In the genomic region with DNA sequence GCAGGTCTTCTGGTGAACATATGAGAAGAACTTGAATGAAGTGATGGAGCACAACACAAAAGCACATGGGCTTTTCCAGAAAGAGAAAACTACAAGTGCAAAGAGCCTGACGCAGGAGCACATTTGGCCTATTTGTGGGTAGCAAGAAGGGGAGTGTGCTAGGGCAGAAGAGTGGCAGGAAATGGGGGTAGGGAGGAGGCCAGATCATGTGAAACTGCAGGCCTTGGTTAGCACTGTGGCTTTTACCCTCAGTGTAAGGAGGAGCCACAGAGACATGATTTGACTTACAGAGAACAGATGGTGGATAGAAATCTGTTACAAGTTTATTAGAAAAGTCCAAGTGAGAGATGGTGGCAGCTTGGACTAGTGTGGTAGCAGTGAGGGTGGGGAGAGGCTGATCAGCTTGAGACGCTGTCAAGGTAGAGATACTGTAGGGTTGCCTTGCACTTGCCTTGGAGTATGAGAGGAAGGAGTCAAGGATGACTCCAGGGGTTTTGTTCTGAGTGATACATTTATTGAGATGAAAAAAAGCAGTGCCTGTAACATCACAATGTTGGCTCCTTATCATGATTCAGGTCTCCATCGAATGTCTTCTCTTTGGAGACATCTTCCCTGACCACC, we compare ENCODE assay signal across 9 cellular contexts.
DNase-seq lines count a peak whose midpoint lies in the region; ATAC-seq, FAIRE-seq and TF ChIP-seq lines count a peak whose summit lies in the region.
"Had no signal": no experiment of that assay in that cellular context is flagged by ENCODE, and none has a peak within 500 bp of the region (broad histone marks: within the 10 kb centered on the region; RNA-seq: fewer than 3 reads in every experiment).

No MANE protein-coding gene starts in this region.

- no peaks in the 10 kb centered on the region for H3K27me3 ChIP-seq in thyroid gland

- peak; percentile 2 to 23 (median 9) for DNase-seq in activated CD8-positive, alpha-beta memory T cell treated with anti-CD3 and anti-CD28 coated beads for 48 hours (ENCODE audit: low read depth in 2 of 3, low spot score in 2 of 3)
- peak; percentile 12 to 21 for DNase-seq in stimulated activated CD4-positive, alpha-beta T cell treated with anti-CD3 and anti-CD28 coated beads, Interleukin-2, amount 100 ng/mL, for 48 hours
- DNase-seq in RCC 7860 (ENCODE audit: low spot score) (no peak), thyroid gland (no peak), NCI-H128 (lab: John Stamatoyannopoulos, UW; ENCODE audit: unreplicated experiment) (no peak), NCI-H774 (lab: John Stamatoyannopoulos, UW) (no peak)
- DNase-seq: stimulated activated naive B cell treated with anti-CD40 and anti-IgM and Interleukin-4, amounts not matched to agents 10 μg/mL and 1 μg/mL and 100 μg/mL, for 72 hours had no signal

- no peaks in the 10 kb centered on the region for H3K36me3 ChIP-seq in thyroid gland

- no peaks in the 10 kb centered on the region for H3K4me1 ChIP-seq in thyroid gland

- intact Hi-C loops in thyroid gland (cut with DNase I) = no loop called here

- peak; percentile 99 for ATAC-seq in GM19351 (IDR thresholded peaks at IDR 0.05; ENCODE audit: unreplicated experiment)
- ATAC-seq in HG03108 (IDR thresholded peaks at IDR 0.05; ENCODE audit: unreplicated experiment) = peak; percentile 100

- WGBS in thyroid gland, 2 donors = 82 to 83% methylated on average over 3 of the region's 3 CpGs

- no peak for TF ChIP-seq CTCF in thyroid gland (IDR thresholded peaks at IDR 0.05)

- no peak overlapping the region for H3K27ac ChIP-seq in thyroid gland

- no peak for FAIRE-seq in RCC 7860 (lab: Jason Lieb, UNC)

- no peaks in the 10 kb centered on the region for H3K9me3 ChIP-seq in thyroid gland

- no peak overlapping the region for H3K4me3 ChIP-seq in thyroid gland (replicated peaks in 1 of 3)

- no peak for TF ChIP-seq POLR2A in thyroid gland (IDR thresholded peaks at IDR 0.05)

Comparison
In these comparisons a context has a peak if more than half of its experiments do, and no peak if none do; other contexts are left out.
1. DNase-seq: peak in activated CD8-positive, alpha-beta memory T cell treated with anti-CD3 and anti-CD28 coated beads for 48 hours (3 of 3) and stimulated activated CD4-positive, alpha-beta T cell treated with anti-CD3 and anti-CD28 coated beads, Interleukin-2, amount 100 ng/mL, for 48 hours (2 of 2); none in RCC 7860 (single experiment), thyroid gland (0 of 2), NCI-H128 (single experiment) and NCI-H774 (single experiment).